2 cellular contexts compared by ENCODE assay signal in the genomic region with DNA sequence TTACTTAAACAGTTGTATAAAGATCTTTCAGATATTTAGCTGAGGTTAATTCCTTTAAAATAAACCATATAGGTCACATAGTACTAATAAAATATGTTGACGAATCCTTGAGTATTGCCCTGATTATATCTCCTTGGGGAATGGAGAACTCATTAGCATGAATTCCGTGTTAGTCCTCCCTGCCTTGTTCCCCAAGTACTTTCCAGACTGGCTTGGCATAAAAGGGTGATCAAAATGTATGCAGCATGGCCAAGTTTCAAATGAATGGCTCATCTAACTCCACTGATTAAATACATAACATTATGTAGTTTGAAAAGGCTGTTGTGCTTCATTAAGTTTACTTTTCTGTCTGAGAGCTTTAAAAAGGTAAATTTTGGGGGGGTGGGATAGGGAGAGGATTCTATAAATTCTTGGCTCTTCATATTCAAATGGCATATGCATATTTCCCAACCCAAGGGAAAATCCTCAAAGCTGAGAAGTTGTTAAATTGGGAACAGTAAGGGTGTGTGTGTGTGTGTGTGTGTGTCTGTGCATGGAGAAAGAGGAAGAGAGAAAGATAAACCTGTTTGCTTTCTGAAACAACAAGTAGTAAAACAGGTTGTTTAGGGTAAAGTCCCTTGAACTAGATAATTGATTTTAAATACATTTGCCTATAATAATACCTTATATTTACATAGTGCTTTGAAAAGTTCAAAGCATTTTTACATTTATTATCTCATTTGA.
TF ChIP-seq lines count a peak whose summit lies in the region.

No MANE protein-coding gene starts in this region.

TF ChIP-seq in GM12878, 131 proteins besides CTCF, POLR2A, EP300 and RAD21:
- TF ChIP-seq RELB (IDR thresholded peaks at IDR 0.05; ENCODE audit: low read depth) (peak; percentile 45; the same call in 1 of the 2 replicates), ZZZ3 (IDR thresholded peaks at IDR 0.05; ENCODE audit: control insufficient read depth, insufficient read length, low read depth) (no peak), SPI1 (IDR thresholded peaks at IDR 0.05; ENCODE audit: borderline replicate concordance, insufficient read depth, low read depth, low read length) (peak; percentile 78; the same call in 1 of the 2 replicates), MEF2B (IDR thresholded peaks at IDR 0.05; ENCODE audit: partially characterized antibody, poor library complexity, severe bottlenecking) (no peak), EED (IDR thresholded peaks at IDR 0.05; ENCODE audit: low read depth) (no peak), POLR2AphosphoS2 (IDR thresholded peaks at IDR 0.05; ENCODE audit: low read depth, low read length) (no peak), MTA2 (IDR thresholded peaks at IDR 0.05; ENCODE audit: low read depth) (peak; percentile 53; the same call in 1 of the 2 replicates), BACH1 (IDR thresholded peaks at IDR 0.05; ENCODE audit: borderline replicate concordance) (no peak), SMC3 (IDR thresholded peaks at IDR 0.05; ENCODE audit: borderline replicate concordance, low read length) (no peak), REST (IDR thresholded peaks at IDR 0.05; ENCODE audit: low read depth, low read length) (no peak), JUND (IDR thresholded peaks at IDR 0.05; ENCODE audit: low read depth, low read length) (no peak), ZNF622 (IDR thresholded peaks at IDR 0.05) (no peak), IKZF2 (IDR thresholded peaks at IDR 0.05) (peak; percentile 73 to 74; a peak in 3 of 4 replicates)
- TF ChIP-seq, protein P1, sequence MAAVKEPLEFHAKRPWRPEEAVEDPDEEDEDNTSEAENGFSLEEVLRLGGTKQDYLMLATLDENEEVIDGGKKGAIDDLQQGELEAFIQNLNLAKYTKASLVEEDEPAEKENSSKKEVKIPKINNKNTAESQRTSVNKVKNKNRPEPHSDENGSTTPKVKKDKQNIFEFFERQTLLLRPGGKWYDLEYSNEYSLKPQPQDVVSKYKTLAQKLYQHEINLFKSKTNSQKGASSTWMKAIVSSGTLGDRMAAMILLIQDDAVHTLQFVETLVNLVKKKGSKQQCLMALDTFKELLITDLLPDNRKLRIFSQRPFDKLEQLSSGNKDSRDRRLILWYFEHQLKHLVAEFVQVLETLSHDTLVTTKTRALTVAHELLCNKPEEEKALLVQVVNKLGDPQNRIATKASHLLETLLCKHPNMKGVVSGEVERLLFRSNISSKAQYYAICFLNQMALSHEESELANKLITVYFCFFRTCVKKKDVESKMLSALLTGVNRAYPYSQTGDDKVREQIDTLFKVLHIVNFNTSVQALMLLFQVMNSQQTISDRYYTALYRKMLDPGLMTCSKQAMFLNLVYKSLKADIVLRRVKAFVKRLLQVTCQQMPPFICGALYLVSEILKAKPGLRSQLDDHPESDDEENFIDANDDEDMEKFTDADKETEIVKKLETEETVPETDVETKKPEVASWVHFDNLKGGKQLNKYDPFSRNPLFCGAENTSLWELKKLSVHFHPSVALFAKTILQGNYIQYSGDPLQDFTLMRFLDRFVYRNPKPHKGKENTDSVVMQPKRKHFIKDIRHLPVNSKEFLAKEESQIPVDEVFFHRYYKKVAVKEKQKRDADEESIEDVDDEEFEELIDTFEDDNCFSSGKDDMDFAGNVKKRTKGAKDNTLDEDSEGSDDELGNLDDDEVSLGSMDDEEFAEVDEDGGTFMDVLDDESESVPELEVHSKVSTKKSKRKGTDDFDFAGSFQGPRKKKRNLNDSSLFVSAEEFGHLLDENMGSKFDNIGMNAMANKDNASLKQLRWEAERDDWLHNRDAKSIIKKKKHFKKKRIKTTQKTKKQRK (IDR thresholded peaks at IDR 0.05; ENCODE audit: low read depth, low read length), result no peak

TF ChIP-seq in SK-N-SH, 30 proteins besides CTCF, POLR2A, EP300 and RAD21:
- TF ChIP-seq NRF1 (IDR thresholded peaks at IDR 0.05; ENCODE audit: low read depth, low read length), result no peak
- TF ChIP-seq NFIC (IDR thresholded peaks at IDR 0.05; ENCODE audit: borderline replicate concordance), result no peak
- TF ChIP-seq POLR2AphosphoS5 (IDR thresholded peaks at IDR 0.05; ENCODE audit: low read depth, low read length), result no peak
- no peak for TF ChIP-seq GATA2 (CRISPR knock-in tag; IDR thresholded peaks at IDR 0.05)
- no peak for TF ChIP-seq YY1 (IDR thresholded peaks at IDR 0.05; ENCODE audit: low read depth)
- TF ChIP-seq SIN3A (IDR thresholded peaks at IDR 0.05; ENCODE audit: borderline replicate concordance, low read depth, low read length), result no peak
- TF ChIP-seq, protein P2, sequence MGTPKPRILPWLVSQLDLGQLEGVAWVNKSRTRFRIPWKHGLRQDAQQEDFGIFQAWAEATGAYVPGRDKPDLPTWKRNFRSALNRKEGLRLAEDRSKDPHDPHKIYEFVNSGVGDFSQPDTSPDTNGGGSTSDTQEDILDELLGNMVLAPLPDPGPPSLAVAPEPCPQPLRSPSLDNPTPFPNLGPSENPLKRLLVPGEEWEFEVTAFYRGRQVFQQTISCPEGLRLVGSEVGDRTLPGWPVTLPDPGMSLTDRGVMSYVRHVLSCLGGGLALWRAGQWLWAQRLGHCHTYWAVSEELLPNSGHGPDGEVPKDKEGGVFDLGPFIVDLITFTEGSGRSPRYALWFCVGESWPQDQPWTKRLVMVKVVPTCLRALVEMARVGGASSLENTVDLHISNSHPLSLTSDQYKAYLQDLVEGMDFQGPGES (IDR thresholded peaks at IDR 0.05; ENCODE audit: low read depth, low read length), result no peak
